Comparison of ENCODE assay signal across 1 cellular context in the genomic region with DNA sequence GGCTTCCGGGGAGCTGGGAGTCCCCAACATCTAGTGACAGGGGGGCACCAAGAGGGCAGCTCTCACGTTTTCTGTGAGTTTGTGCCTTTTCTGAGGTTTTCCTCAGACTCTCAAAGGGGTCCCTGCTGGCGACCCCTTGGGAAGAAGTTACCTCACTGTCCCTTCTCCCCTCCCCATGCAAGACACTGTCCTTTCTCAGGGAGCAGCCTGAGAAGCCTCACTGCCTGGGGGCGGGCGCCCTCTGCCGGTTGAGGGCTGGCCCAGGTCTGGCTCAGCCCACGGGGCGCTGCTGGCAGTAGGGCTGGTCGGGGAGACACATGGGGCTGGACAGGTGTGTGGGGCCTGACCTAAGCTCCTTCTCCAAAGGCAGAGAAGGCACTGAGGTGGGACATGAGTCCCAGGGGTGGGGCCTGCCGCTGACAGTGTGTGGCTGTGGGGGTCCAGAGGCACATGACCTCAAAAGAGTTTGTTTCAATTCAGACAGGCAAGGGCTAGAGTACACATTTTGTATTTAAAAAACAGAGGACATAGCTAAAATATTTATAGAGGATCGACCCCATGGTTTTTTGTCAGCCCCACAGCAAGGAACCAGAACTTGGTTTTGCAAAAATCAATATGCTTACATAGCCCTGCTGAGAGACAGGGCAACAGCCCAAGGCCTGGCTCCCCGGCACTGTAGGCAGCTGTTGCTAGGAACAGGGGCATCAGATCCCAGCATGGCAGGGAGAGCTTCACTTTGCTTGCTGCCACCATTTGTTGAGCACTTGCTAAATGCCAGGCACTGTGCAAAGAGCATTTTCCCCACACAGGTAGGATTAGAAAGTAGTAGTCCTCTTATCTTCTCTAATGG.
TF ChIP-seq lines count a peak whose summit lies in the region.

No MANE protein-coding gene starts in this region.

TF ChIP-seq in HepG2, 621 proteins besides CTCF, POLR2A, EP300 and RAD21 (continued from another document and continues in another):
- TF ChIP-seq SMC3 (IDR thresholded peaks at IDR 0.05; ENCODE audit: low read length) (peak; percentile 43; the same call in 1 of the 2 replicates), ZNF260 (CRISPR knock-in tag; IDR thresholded peaks at IDR 0.05; ENCODE audit: borderline replicate concordance, low read depth) (no peak), ZMYM2 (CRISPR knock-in tag; IDR thresholded peaks at IDR 0.05) (no peak), ISX (CRISPR knock-in tag; conservative IDR thresholded peaks at IDR 0.05) (no peak), ZNF788 (CRISPR knock-in tag; IDR thresholded peaks at IDR 0.05; ENCODE audit: borderline replicate concordance) (peak; percentile 27; the same call in 1 of the 2 replicates), ZNF331 (CRISPR knock-in tag; IDR thresholded peaks at IDR 0.05) (peak; percentile 43; the same call in 1 of the 2 replicates), ZFX (CRISPR knock-in tag; IDR thresholded peaks at IDR 0.05; ENCODE audit: low read depth) (peak; percentile 20; the same call in 1 of the 2 replicates), TBX3 (IDR thresholded peaks at IDR 0.05; ENCODE audit: borderline replicate concordance) (no peak), FLYWCH1 (CRISPR knock-in tag; IDR thresholded peaks at IDR 0.05) (no peak), BRCA1 (CRISPR knock-in tag; IDR thresholded peaks at IDR 0.05) (no peak), MIER3 (CRISPR knock-in tag; IDR thresholded peaks at IDR 0.05; ENCODE audit: borderline replicate concordance) (no peak), ELF3 (CRISPR knock-in tag; IDR thresholded peaks at IDR 0.05) (no peak), ELF1 (CRISPR knock-in tag; IDR thresholded peaks at IDR 0.05) (no peak), MTA3 (CRISPR knock-in tag; IDR thresholded peaks at IDR 0.05) (no peak), SETDB1 (CRISPR knock-in tag; IDR thresholded peaks at IDR 0.05; ENCODE audit: borderline replicate concordance) (no peak), NKX3-1 (CRISPR knock-in tag; IDR thresholded peaks at IDR 0.05) (no peak), ATM (IDR thresholded peaks at IDR 0.05; ENCODE audit: borderline replicate concordance) (no peak), KLF15 (CRISPR knock-in tag; IDR thresholded peaks at IDR 0.05; ENCODE audit: borderline replicate concordance) (no peak), ZNF17 (CRISPR knock-in tag; IDR thresholded peaks at IDR 0.05) (0 out of 2 replicates have a peak, but pooled peaks have one; percentile 48), ZBTB21 (CRISPR knock-in tag; IDR thresholded peaks at IDR 0.05) (no peak)
- TF ChIP-seq, protein P1, sequence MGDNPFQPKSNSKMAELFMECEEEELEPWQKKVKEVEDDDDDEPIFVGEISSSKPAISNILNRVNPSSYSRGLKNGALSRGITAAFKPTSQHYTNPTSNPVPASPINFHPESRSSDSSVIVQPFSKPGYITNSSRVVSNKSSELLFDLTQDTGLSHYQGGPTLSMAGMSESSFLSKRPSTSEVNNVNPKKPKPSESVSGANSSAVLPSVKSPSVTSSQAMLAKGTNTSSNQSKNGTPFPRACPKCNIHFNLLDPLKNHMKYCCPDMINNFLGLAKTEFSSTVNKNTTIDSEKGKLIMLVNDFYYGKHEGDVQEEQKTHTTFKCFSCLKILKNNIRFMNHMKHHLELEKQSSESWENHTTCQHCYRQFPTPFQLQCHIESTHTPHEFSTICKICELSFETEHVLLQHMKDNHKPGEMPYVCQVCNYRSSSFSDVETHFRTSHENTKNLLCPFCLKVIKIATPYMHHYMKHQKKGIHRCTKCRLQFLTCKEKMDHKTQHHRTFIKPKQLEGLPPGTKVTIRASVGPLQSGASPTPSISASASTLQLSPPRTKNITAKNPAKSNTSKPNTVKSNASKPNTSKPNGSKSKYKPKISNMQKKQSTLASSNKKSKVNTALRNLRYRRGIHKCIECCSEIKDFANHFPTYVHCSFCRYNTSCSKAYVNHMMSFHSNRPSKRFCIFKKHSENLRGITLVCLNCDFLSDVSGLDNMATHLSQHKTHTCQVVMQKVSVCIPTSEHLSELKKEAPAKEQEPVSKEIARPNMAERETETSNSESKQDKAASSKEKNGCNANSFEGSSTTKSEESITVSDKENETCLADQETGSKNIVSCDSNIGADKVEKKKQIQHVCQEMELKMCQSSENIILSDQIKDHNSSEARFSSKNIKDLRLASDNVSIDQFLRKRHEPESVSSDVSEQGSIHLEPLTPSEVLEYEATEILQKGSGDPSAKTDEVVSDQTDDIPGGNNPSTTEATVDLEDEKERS (CRISPR knock-in tag; IDR thresholded peaks at IDR 0.05), result no peak
- TF ChIP-seq, protein P2, sequence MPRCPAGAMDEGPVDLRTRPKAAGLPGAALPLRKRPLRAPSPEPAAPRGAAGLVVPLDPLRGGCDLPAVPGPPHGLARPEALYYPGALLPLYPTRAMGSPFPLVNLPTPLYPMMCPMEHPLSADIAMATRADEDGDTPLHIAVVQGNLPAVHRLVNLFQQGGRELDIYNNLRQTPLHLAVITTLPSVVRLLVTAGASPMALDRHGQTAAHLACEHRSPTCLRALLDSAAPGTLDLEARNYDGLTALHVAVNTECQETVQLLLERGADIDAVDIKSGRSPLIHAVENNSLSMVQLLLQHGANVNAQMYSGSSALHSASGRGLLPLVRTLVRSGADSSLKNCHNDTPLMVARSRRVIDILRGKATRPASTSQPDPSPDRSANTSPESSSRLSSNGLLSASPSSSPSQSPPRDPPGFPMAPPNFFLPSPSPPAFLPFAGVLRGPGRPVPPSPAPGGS (CRISPR knock-in tag; IDR thresholded peaks at IDR 0.05), result no peak
- TF ChIP-seq, protein P3, sequence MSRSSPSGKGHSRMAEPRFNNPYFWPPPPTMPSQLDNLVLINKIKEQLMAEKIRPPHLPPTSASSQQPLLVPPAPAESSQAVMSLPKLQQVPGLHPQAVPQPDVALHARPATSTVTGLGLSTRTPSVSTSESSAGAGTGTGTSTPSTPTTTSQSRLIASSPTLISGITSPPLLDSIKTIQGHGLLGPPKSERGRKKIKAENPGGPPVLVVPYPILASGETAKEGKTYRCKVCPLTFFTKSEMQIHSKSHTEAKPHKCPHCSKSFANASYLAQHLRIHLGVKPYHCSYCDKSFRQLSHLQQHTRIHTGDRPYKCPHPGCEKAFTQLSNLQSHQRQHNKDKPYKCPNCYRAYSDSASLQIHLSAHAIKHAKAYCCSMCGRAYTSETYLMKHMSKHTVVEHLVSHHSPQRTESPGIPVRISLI (CRISPR knock-in tag; IDR thresholded peaks at IDR 0.05; ENCODE audit: borderline replicate concordance), result no peak
- TF ChIP-seq, protein P4, sequence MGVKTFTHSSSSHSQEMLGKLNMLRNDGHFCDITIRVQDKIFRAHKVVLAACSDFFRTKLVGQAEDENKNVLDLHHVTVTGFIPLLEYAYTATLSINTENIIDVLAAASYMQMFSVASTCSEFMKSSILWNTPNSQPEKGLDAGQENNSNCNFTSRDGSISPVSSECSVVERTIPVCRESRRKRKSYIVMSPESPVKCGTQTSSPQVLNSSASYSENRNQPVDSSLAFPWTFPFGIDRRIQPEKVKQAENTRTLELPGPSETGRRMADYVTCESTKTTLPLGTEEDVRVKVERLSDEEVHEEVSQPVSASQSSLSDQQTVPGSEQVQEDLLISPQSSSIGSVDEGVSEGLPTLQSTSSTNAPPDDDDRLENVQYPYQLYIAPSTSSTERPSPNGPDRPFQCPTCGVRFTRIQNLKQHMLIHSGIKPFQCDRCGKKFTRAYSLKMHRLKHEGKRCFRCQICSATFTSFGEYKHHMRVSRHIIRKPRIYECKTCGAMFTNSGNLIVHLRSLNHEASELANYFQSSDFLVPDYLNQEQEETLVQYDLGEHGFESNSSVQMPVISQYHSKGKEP (CRISPR knock-in tag; IDR thresholded peaks at IDR 0.05), result no peak
- TF ChIP-seq, protein P5, sequence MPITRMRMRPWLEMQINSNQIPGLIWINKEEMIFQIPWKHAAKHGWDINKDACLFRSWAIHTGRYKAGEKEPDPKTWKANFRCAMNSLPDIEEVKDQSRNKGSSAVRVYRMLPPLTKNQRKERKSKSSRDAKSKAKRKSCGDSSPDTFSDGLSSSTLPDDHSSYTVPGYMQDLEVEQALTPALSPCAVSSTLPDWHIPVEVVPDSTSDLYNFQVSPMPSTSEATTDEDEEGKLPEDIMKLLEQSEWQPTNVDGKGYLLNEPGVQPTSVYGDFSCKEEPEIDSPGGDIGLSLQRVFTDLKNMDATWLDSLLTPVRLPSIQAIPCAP (CRISPR knock-in tag; IDR thresholded peaks at IDR 0.05; ENCODE audit: low read depth), result no peak
- TF ChIP-seq, protein P6, sequence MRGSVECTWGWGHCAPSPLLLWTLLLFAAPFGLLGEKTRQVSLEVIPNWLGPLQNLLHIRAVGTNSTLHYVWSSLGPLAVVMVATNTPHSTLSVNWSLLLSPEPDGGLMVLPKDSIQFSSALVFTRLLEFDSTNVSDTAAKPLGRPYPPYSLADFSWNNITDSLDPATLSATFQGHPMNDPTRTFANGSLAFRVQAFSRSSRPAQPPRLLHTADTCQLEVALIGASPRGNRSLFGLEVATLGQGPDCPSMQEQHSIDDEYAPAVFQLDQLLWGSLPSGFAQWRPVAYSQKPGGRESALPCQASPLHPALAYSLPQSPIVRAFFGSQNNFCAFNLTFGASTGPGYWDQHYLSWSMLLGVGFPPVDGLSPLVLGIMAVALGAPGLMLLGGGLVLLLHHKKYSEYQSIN (CRISPR knock-in tag; IDR thresholded peaks at IDR 0.05; ENCODE audit: borderline replicate concordance), result no peak
- TF ChIP-seq, protein P7, sequence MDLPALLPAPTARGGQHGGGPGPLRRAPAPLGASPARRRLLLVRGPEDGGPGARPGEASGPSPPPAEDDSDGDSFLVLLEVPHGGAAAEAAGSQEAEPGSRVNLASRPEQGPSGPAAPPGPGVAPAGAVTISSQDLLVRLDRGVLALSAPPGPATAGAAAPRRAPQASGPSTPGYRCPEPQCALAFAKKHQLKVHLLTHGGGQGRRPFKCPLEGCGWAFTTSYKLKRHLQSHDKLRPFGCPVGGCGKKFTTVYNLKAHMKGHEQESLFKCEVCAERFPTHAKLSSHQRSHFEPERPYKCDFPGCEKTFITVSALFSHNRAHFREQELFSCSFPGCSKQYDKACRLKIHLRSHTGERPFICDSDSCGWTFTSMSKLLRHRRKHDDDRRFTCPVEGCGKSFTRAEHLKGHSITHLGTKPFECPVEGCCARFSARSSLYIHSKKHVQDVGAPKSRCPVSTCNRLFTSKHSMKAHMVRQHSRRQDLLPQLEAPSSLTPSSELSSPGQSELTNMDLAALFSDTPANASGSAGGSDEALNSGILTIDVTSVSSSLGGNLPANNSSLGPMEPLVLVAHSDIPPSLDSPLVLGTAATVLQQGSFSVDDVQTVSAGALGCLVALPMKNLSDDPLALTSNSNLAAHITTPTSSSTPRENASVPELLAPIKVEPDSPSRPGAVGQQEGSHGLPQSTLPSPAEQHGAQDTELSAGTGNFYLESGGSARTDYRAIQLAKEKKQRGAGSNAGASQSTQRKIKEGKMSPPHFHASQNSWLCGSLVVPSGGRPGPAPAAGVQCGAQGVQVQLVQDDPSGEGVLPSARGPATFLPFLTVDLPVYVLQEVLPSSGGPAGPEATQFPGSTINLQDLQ (CRISPR knock-in tag; IDR thresholded peaks at IDR 0.05), result no peak
- TF ChIP-seq, protein P8, sequence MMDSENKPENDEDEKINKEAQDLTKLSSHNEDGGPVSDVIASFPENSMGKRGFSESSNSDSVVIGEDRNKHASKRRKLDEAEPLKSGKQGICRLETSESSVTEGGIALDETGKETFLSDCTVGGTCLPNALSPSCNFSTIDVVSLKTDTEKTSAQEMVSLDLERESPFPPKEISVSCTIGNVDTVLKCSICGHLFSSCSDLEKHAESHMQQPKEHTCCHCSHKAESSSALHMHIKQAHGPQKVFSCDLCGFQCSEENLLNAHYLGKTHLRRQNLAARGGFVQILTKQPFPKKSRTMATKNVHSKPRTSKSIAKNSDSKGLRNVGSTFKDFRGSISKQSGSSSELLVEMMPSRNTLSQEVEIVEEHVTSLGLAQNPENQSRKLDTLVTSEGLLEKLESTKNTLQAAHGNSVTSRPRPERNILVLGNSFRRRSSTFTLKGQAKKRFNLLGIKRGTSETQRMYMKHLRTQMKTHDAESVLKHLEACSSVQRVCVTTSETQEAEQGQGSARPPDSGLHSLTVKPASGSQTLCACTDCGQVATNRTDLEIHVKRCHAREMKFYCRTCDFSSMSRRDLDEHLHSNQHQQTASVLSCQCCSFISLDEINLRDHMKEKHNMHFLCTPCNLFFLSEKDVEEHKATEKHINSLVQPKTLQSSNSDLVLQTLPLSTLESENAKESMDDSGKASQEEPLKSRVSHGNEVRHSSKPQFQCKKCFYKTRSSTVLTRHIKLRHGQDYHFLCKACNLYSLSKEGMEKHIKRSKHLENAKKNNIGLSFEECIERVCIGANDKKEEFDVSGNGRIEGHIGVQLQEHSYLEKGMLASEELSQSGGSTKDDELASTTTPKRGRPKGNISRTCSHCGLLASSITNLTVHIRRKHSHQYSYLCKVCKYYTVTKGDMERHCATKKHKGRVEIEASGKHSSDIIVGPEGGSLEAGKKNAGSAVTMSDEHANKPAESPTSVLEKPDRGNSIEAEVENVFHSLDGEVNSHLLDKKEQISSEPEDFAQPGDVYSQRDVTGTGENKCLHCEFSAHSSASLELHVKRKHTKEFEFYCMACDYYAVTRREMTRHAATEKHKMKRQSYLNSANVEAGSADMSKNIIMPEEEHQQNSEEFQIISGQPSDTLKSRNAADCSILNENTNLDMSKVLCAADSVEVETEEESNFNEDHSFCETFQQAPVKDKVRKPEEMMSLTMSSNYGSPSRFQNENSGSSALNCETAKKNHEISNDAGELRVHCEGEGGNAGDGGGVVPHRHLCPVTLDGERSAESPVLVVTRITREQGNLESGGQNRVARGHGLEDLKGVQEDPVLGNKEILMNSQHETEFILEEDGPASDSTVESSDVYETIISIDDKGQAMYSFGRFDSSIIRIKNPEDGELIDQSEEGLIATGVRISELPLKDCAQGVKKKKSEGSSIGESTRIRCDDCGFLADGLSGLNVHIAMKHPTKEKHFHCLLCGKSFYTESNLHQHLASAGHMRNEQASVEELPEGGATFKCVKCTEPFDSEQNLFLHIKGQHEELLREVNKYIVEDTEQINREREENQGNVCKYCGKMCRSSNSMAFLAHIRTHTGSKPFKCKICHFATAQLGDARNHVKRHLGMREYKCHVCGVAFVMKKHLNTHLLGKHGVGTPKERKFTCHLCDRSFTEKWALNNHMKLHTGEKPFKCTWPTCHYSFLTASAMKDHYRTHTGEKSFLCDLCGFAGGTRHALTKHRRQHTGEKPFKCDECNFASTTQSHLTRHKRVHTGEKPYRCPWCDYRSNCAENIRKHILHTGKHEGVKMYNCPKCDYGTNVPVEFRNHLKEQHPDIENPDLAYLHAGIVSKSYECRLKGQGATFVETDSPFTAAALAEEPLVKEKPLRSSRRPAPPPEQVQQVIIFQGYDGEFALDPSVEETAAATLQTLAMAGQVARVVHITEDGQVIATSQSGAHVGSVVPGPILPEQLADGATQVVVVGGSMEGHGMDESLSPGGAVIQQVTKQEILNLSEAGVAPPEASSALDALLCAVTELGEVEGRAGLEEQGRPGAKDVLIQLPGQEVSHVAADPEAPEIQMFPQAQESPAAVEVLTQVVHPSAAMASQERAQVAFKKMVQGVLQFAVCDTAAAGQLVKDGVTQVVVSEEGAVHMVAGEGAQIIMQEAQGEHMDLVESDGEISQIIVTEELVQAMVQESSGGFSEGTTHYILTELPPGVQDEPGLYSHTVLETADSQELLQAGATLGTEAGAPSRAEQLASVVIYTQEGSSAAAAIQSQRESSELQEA (CRISPR knock-in tag; IDR thresholded peaks at IDR 0.05; ENCODE audit: not compliant biosample characterization), result no peak
